In genomic region chr2:96485751-96486643, GRCh38 we compare ENCODE assay signal across 8 cellular contexts. TPM values are rescaled to one million over a fixed set of nuclear protein-coding genes. Genes with fewer than 3 reads are reported as not detected.
DNase-seq lines count a peak whose midpoint lies in the region; ATAC-seq and TF ChIP-seq lines count a peak whose summit lies in the region.

No MANE protein-coding gene starts in this region.

- no peaks in the 10 kb centered on the region for H3K36me3 ChIP-seq in esophagus (ENCODE audit: control insufficient read depth in 2 of 2, insufficient read depth in 2 of 2, low read length in 1 of 2)
- no peaks in the 10 kb centered on the region for H3K36me3 ChIP-seq in BE2C

- peak overlapping the region; percentile 90 to 92 for H3K27ac Mint-ChIP-seq in natural killer cell

- H3K9me3 Mint-ChIP-seq in natural killer cell = no peaks in the 10 kb centered on the region

- H3K27ac ChIP-seq in esophagus (ENCODE audit: low read depth in 2 of 2, low read length in 1 of 2) = peak overlapping the region; percentile 69 to 91

- ATAC-seq in GM18508 (IDR thresholded peaks at IDR 0.05; ENCODE audit: insufficient read depth, unreplicated experiment) (peak; percentile 80), HG02870 (IDR thresholded peaks at IDR 0.05; ENCODE audit: unreplicated experiment) (peak; percentile 89), natural killer cell (peak; percentile 91 to 94 (median 93))

- peaks cover 18 to 23% of the 10 kb centered on the region in 2 donors for H3K4me1 Mint-ChIP-seq in natural killer cell

- H3K27me3 Mint-ChIP-seq in natural killer cell (ENCODE audit: low read depth in 2 of 2) = peaks cover 0 to 9% of the 10 kb centered on the region in 2 donors

- H3K36me3 Mint-ChIP-seq in natural killer cell = no peaks in the 10 kb centered on the region

- peak overlapping the region; percentile 45 to 54 for H3K4me3 ChIP-seq in esophagus (ENCODE audit: low read depth in 1 of 2, low read length in 2 of 2)
- H3K4me3 ChIP-seq in BE2C (ENCODE audit: low read depth, low read length) = no peak overlapping the region

- H3K9me3 ChIP-seq in esophagus (ENCODE audit: control insufficient read depth in 2 of 2, insufficient read depth in 1 of 2, low read depth in 1 of 2, low read length in 1 of 2) (no peaks in the 10 kb centered on the region), BE2C (no peaks in the 10 kb centered on the region)

- no peak for TF ChIP-seq CTCF in natural killer cell (IDR thresholded peaks at IDR 0.05)
- no peak for TF ChIP-seq CTCF in BE2C (IDR thresholded peaks at IDR 0.05; ENCODE audit: low read depth, low read length)

- H3K27me3 ChIP-seq in esophagus (ENCODE audit: control insufficient read depth in 1 of 2, insufficient read depth in 2 of 2, low read length in 2 of 2) = no peaks in the 10 kb centered on the region
- H3K27me3 ChIP-seq in BE2C = no peaks in the 10 kb centered on the region

- peak overlapping the region; percentile 93 for H3K4me3 Mint-ChIP-seq in natural killer cell

- intact Hi-C loops in natural killer cell (cut with micrococcal nuclease) = loop anchor here (2.0 to 5.0 kb wide), 2 partner anchors 23 to 51 kb away; partner anchors contain the start of gene ARID5A

- peaks cover 2% of the 10 kb centered on the region in 2 donors for H3K4me1 ChIP-seq in esophagus (ENCODE audit: control insufficient read depth in 2 of 2, insufficient read depth in 2 of 2, low read length in 1 of 2)
- no peaks in the 10 kb centered on the region for H3K4me1 ChIP-seq in BE2C

- DNase-seq in NCI-H526 (lab: John Stamatoyannopoulos, UW) (peak; percentile 11 to 54), activated T-cell treated with anti-CD3 and anti-CD28 coated beads for 1 hour (ENCODE audit: low read depth) (peak; percentile 65), natural killer cell (peak; percentile 56), BE2C (no peak)
- peak; percentile 51 to 70 (median 62) for DNase-seq in stimulated activated naive CD4-positive, alpha-beta T cell (lab: John Stamatoyannopoulos, UW)

- 16 to 17% methylated on average over 33 of the region's 33 CpGs for whole genome bisulfite sequencing in esophagus, 2 donors

RNA-seq across cellular contexts. Expression of gene NEURL3, which starts 19.2 kb away (rescaled TPM):
- polyA plus RNA-seq in esophagus = under 1 TPM in 1 of 2 donors, not detected in 1; 0.06 TPM
- not detected for total RNA-seq in natural killer cell
- not detected for polyA plus RNA-seq in BE2C (2012; ENCODE audit: insufficient read depth, insufficient read length, low read depth)

RNA-seq across cellular contexts. Expression of gene ARID5A, which starts 50.6 kb away (rescaled TPM):
- polyA plus RNA-seq in esophagus = 1 to 10 TPM; 8.0 to 9.7 TPM
- 100 to 1,000 TPM in 2 of 3 donors, 10 to 100 TPM in 1; 90.9 to 117 (median 114) TPM for total RNA-seq in natural killer cell
- 0.43 TPM for polyA plus RNA-seq in BE2C (2012; ENCODE audit: insufficient read depth, insufficient read length, low read depth)
